ENCODE assay signal across 24 cellular contexts in genomic region chr7:157738064-157738460, GRCh38.
A peak's percentile ranks its signal among the peaks of the same experiment; 100 is the strongest.
DNase-seq lines count a peak whose midpoint lies in the region; ATAC-seq and TF ChIP-seq lines count a peak whose summit lies in the region.
"Had no signal": no experiment of that assay in that cellular context is flagged by ENCODE, and none has a peak within 500 bp of the region (broad histone marks: within the 10 kb centered on the region; RNA-seq: fewer than 3 reads in every experiment).

No MANE protein-coding gene starts in this region.

- H3K4me1 Mint-ChIP-seq in nephron progenitor cell: peaks cover 31% of the 10 kb centered on the region
- H3K4me1 Mint-ChIP-seq: activated naive CD8-positive, alpha-beta T cell treated with anti-CD3 and anti-CD28 coated beads, Interleukin-2, amount 50 U/mL, for 24 hours; CD14-positive monocyte had no signal

- H3K4me3 ChIP-seq in right cardiac atrium (ENCODE audit: low read length) (no peak overlapping the region), right atrium auricular region (no peak overlapping the region), Peyer's patch (no peak overlapping the region)
- H3K4me3 ChIP-seq: HAP-1, lung, PC-9, psoas muscle, SK-N-MC had no signal

- ATAC-seq in right cardiac atrium (peak; percentile 50 to 61), HG02678 (IDR thresholded peaks at IDR 0.05; ENCODE audit: unreplicated experiment) (no peak), GM21515 (IDR thresholded peaks at IDR 0.05; ENCODE audit: unreplicated experiment) (no peak)
- ATAC-seq: activated naive CD8-positive, alpha-beta T cell treated with anti-CD3 and anti-CD28 coated beads, Interleukin-2, amount 50 U/mL, for 24 hours had no signal

- intact Hi-C loops in right cardiac atrium (cut with DNase I): no loop called here

- H3K9me3 ChIP-seq in right cardiac atrium (ENCODE audit: control insufficient read depth, low read length) (no peaks in the 10 kb centered on the region), right atrium auricular region (no peaks in the 10 kb centered on the region), Peyer's patch (no peaks in the 10 kb centered on the region)
- H3K9me3 ChIP-seq: HAP-1, psoas muscle, uterus had no signal

- WGBS in right cardiac atrium: 4% methylated on average over 11 of the region's 11 CpGs

- peak overlapping the region; percentile 60 for H3K27ac Mint-ChIP-seq in nephron progenitor cell
- H3K27ac Mint-ChIP-seq: activated naive CD8-positive, alpha-beta T cell treated with anti-CD3 and anti-CD28 coated beads, Interleukin-2, amount 50 U/mL, for 24 hours; CD14-positive monocyte had no signal

- H3K4me3 Mint-ChIP-seq in nephron progenitor cell: peak overlapping the region; percentile 67
- H3K4me3 Mint-ChIP-seq: activated naive CD8-positive, alpha-beta T cell treated with anti-CD3 and anti-CD28 coated beads, Interleukin-2, amount 50 U/mL, for 24 hours had no signal

- H3K27me3 ChIP-seq in right cardiac atrium (ENCODE audit: control insufficient read depth, insufficient read depth) (no peaks in the 10 kb centered on the region), right atrium auricular region (no peaks in the 10 kb centered on the region), Peyer's patch (no peaks in the 10 kb centered on the region)
- H3K27me3 ChIP-seq: uterus had no signal

- H3K36me3 Mint-ChIP-seq in nephron progenitor cell (ENCODE audit: low read depth): no peaks in the 10 kb centered on the region
- H3K36me3 Mint-ChIP-seq: CD14-positive monocyte had no signal

- no peak overlapping the region for H3K27ac ChIP-seq in right cardiac atrium (ENCODE audit: low read length)
- no peak overlapping the region for H3K27ac ChIP-seq in right atrium auricular region
- H3K27ac ChIP-seq in Peyer's patch: no peak overlapping the region
- H3K27ac ChIP-seq: PC-9, psoas muscle, SK-N-MC, uterus had no signal

- no peak for TF ChIP-seq CTCF in right atrium auricular region (IDR thresholded peaks at IDR 0.05)
- TF ChIP-seq CTCF in nephron progenitor cell (IDR thresholded peaks at IDR 0.05): no peak
- TF ChIP-seq CTCF in Peyer's patch (IDR thresholded peaks at IDR 0.05): no peak

- TF ChIP-seq POLR2A in Peyer's patch (IDR thresholded peaks at IDR 0.05): no peak

- peaks cover 69% of the 10 kb centered on the region for H3K27me3 Mint-ChIP-seq in nephron progenitor cell (ENCODE audit: low read depth, poor library complexity)

- peaks cover 4% of the 10 kb centered on the region for H3K9me3 Mint-ChIP-seq in nephron progenitor cell
- H3K9me3 Mint-ChIP-seq: activated naive CD8-positive, alpha-beta T cell treated with anti-CD3 and anti-CD28 coated beads, Interleukin-2, amount 50 U/mL, for 24 hours had no signal

- DNase-seq in right cardiac atrium: peak in 1 of 3 donors; percentile 44
- DNase-seq in right atrium auricular region (ENCODE audit: low spot score): no peak
- DNase-seq in ecto neural progenitor cell (ENCODE audit: low spot score): peak; percentile 71
- peak; percentile 54 for DNase-seq in nephron progenitor cell
- no peak for DNase-seq in NCI-H2171 treated with DMSO at 0.1 percent for 48 hours (lab: John Stamatoyannopoulos, UW)
- DNase-seq in Peyer's patch: no peak
- DNase-seq: activated CD4-positive, alpha-beta T cell treated with anti-CD3 and anti-CD28 coated beads for 1 hour; activated naive CD8-positive, alpha-beta T cell treated with anti-CD3 and anti-CD28 coated beads, Interleukin-2, amount 50 U/mL, for 24 hours; central memory CD4-positive, alpha-beta T cell; effector memory CD4-positive, alpha-beta T cell; GDM1; MM.1S; NCI-H82; PC-9; stimulated activated CD4-positive, alpha-beta T cell treated with anti-CD3 and anti-CD28 coated beads, Interleukin-12 subunit alpha, Interleukin-12 subunit beta, amount 100 ng/mL, for 4 hours; stimulated activated CD8-positive, alpha-beta memory T cell treated with anti-CD3 and anti-CD28 coated beads, Interleukin-4, amount 100 ng/mL, for 48 hours; uterus had no signal

- no peaks in the 10 kb centered on the region for H3K36me3 ChIP-seq in right atrium auricular region
- H3K36me3 ChIP-seq in Peyer's patch: no peaks in the 10 kb centered on the region
- H3K36me3 ChIP-seq: HAP-1, uterus had no signal

- H3K4me1 ChIP-seq in right cardiac atrium (ENCODE audit: control insufficient read depth, insufficient read depth, low read length) (no peaks in the 10 kb centered on the region), right atrium auricular region (no peaks in the 10 kb centered on the region), Peyer's patch (no peaks in the 10 kb centered on the region)
- H3K4me1 ChIP-seq: HAP-1, psoas muscle, uterus had no signal

Comparison
In these comparisons a context has a peak if more than half of its experiments do, and no peak if none do; other contexts are left out.
1. ATAC-seq: peak in right cardiac atrium (2 of 2); none in HG02678 (single experiment) and GM21515 (single experiment).
2. DNase-seq: peak in ecto neural progenitor cell (single experiment) and nephron progenitor cell (single experiment); none in right atrium auricular region (single experiment), NCI-H2171 treated with DMSO at 0.1 percent for 48 hours (single experiment) and Peyer's patch (0 of 3).